ENCODE assay signal across 9 cellular contexts in the genomic region with DNA sequence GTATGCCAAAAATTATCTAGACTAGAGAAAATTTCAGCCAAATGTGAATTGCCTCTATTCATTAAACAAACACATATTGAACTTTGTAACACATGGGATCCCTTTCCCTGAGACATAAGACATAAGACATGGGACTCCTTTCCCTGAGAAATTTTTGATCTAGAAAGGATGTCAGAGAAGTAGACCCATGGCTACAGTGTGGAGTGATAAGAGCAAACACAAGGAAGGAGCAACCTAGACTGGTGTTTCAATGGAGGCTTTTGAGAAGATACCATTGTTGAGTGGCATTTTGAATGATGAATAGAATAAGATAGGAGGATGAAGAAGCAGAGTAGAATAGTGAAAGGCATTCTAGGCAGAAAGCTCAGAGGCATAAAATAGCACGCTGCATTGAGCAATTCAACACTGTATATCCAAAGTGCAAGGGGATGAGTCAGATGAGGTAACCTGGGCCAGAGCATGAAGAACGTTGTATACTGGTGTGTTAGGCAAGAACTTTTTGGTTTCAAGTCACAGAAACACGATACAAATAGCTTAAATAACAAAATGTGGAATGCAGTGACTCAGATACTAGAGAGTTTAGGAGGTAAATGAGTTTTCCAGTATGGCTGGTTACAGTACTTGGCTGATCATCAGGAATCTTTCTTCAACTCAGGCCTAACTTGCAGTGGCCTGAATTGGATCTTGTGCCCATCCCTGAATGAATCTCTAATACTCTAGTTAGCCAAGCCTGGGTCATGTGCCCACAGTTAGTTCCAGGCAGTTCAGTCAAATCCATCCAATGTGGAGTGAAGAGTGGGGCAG.
DNase-seq lines count a peak whose midpoint lies in the region; ATAC-seq and TF ChIP-seq lines count a peak whose summit lies in the region.
"Had no signal": no experiment of that assay in that cellular context is flagged by ENCODE, and none has a peak within 500 bp of the region (broad histone marks: within the 10 kb centered on the region; RNA-seq: fewer than 3 reads in every experiment).

No MANE protein-coding gene starts in this region.

- intact Hi-C loops in activated CD4-positive, alpha-beta T cell treated with anti-CD3 and anti-CD28 coated beads for 36 hours (cut with DNase I, micrococcal nuclease) = no loop called here
- intact Hi-C loops in activated CD4-positive, alpha-beta memory T cell treated with anti-CD3 and anti-CD28 coated beads for 36 hours (cut with micrococcal nuclease) = no loop called here

- H3K9me3 ChIP-seq in GM23248 (ENCODE audit: low read depth) = no peaks in the 10 kb centered on the region
- H3K9me3 ChIP-seq in RWPE2 (ENCODE audit: severe bottlenecking) = no peaks in the 10 kb centered on the region

- peak overlapping the region; percentile 52 for H3K4me2 ChIP-seq in GM23248 (ENCODE audit: unreplicated experiment)

- H3K9ac ChIP-seq in GM23248 = 0 out of 2 replicates have a peak overlapping the region, but pooled peaks have one; percentile 36

- H3K4me1 Mint-ChIP-seq in activated CD4-positive, alpha-beta T cell treated with anti-CD3 and anti-CD28 coated beads for 36 hours = peaks cover 4% of the 10 kb centered on the region
- H3K4me1 Mint-ChIP-seq in activated CD4-positive, alpha-beta memory T cell treated with anti-CD3 and anti-CD28 coated beads for 36 hours (ENCODE audit: low read depth) = peaks cover 4% of the 10 kb centered on the region

- H3K36me3 ChIP-seq in GM23248 (ENCODE audit: low read depth) (no peaks in the 10 kb centered on the region), RWPE2 (ENCODE audit: low read depth) (no peaks in the 10 kb centered on the region)

- peak overlapping the region; percentile 78 for H3K27ac ChIP-seq in GM23248
- H3K27ac ChIP-seq in RWPE2 (ENCODE audit: poor library complexity, severe bottlenecking) = peak overlapping the region; percentile 88

- peak; percentile 98 for DNase-seq in GM23248
- peak; percentile 70 for DNase-seq in RWPE2 (ENCODE audit: low spot score)
- peak; percentile 99 for DNase-seq in fibroblast of pulmonary artery (ENCODE audit: low read depth)
- DNase-seq in skeletal muscle cell (ENCODE audit: low read depth) = peak; percentile 98
- DNase-seq in activated CD4-positive, alpha-beta T cell treated with anti-CD3 and anti-CD28 coated beads for 36 hours = no peak
- DNase-seq in activated CD4-positive, alpha-beta memory T cell treated with anti-CD3 and anti-CD28 coated beads for 36 hours = no peak
- DNase-seq in activated T-cell treated with anti-CD3 and anti-CD28 coated beads for 4 hours = no peak
- DNase-seq: KG1 had no signal

- no peak for TF ChIP-seq CTCF in RWPE2 (IDR thresholded peaks at IDR 0.05; ENCODE audit: poor library complexity, severe bottlenecking)
- no peak for TF ChIP-seq CTCF in fibroblast of pulmonary artery (IDR thresholded peaks at IDR 0.05; ENCODE audit: low read length, missing control alignments)

- peaks cover 31% of the 10 kb centered on the region for H3F3A ChIP-seq in GM23248 (ENCODE audit: insufficient read depth)

- no peaks in the 10 kb centered on the region for H3K36me3 Mint-ChIP-seq in activated CD4-positive, alpha-beta T cell treated with anti-CD3 and anti-CD28 coated beads for 36 hours (ENCODE audit: low read depth)
- H3K36me3 Mint-ChIP-seq in activated CD4-positive, alpha-beta memory T cell treated with anti-CD3 and anti-CD28 coated beads for 36 hours = no peaks in the 10 kb centered on the region

- peaks cover 6% of the 10 kb centered on the region for H3K9me3 Mint-ChIP-seq in activated CD4-positive, alpha-beta T cell treated with anti-CD3 and anti-CD28 coated beads for 36 hours (ENCODE audit: low read depth)
- H3K9me3 Mint-ChIP-seq in activated CD4-positive, alpha-beta memory T cell treated with anti-CD3 and anti-CD28 coated beads for 36 hours = peaks cover 1% of the 10 kb centered on the region

- H4K20me1 ChIP-seq in GM23248 (ENCODE audit: insufficient read depth) = no peaks in the 10 kb centered on the region

- peaks cover 6% of the 10 kb centered on the region; the same call in 1 of the 2 replicates for H3K9me2 ChIP-seq in GM23248 (ENCODE audit: insufficient read depth)

- H3K4me1 ChIP-seq in GM23248 (ENCODE audit: insufficient read depth) = peaks cover 21% of the 10 kb centered on the region
- peaks cover 16% of the 10 kb centered on the region for H3K4me1 ChIP-seq in RWPE2 (ENCODE audit: insufficient read depth, poor library complexity, severe bottlenecking)

- H3K4me3 ChIP-seq in GM23248 (peak overlapping the region; percentile 28), RWPE2 (ENCODE audit: severe bottlenecking) (no peak overlapping the region), fibroblast of pulmonary artery (replicated peaks; ENCODE audit: low read depth, low read length) (no peak overlapping the region), skeletal muscle cell (ENCODE audit: low read depth, low read length) (no peak overlapping the region)

- no peaks in the 10 kb centered on the region for H3K79me2 ChIP-seq in GM23248 (ENCODE audit: insufficient read depth)

- H3K27me3 ChIP-seq in GM23248 (replicated peaks; ENCODE audit: insufficient read depth) = no peaks in the 10 kb centered on the region
- no peaks in the 10 kb centered on the region for H3K27me3 ChIP-seq in RWPE2 (ENCODE audit: insufficient read depth, poor library complexity, severe bottlenecking)

- H3K27me3 Mint-ChIP-seq in activated CD4-positive, alpha-beta T cell treated with anti-CD3 and anti-CD28 coated beads for 36 hours = peaks cover 1% of the 10 kb centered on the region
- no peaks in the 10 kb centered on the region for H3K27me3 Mint-ChIP-seq in activated CD4-positive, alpha-beta memory T cell treated with anti-CD3 and anti-CD28 coated beads for 36 hours

- in situ Hi-C loops in GM23248 (cut with MboI) = no loop called here

- no peak overlapping the region for H3K27ac Mint-ChIP-seq in activated CD4-positive, alpha-beta T cell treated with anti-CD3 and anti-CD28 coated beads for 36 hours
- H3K27ac Mint-ChIP-seq in activated CD4-positive, alpha-beta memory T cell treated with anti-CD3 and anti-CD28 coated beads for 36 hours = no peak overlapping the region

- ATAC-seq in RWPE2 (ENCODE audit: low read depth) (peak; percentile 96), HG02870 (IDR thresholded peaks at IDR 0.05; ENCODE audit: unreplicated experiment) (no peak)
- no peak for ATAC-seq in activated CD4-positive, alpha-beta T cell treated with anti-CD3 and anti-CD28 coated beads for 36 hours

- POLR2A ChIA-PET in activated CD4-positive, alpha-beta T cell treated with anti-CD3 and anti-CD28 coated beads for 36 hours (lab: Charles Lee) = no interaction called here
- POLR2A ChIA-PET in activated CD4-positive, alpha-beta memory T cell treated with anti-CD3 and anti-CD28 coated beads for 36 hours (lab: Charles Lee) = no interaction called here

- no peak overlapping the region for H3K4me3 Mint-ChIP-seq in activated CD4-positive, alpha-beta T cell treated with anti-CD3 and anti-CD28 coated beads for 36 hours
- no peak overlapping the region for H3K4me3 Mint-ChIP-seq in activated CD4-positive, alpha-beta memory T cell treated with anti-CD3 and anti-CD28 coated beads for 36 hours

- H2AFZ ChIP-seq in GM23248 = peak overlapping the region; percentile 39

- WGBS in GM23248 (ENCODE audit: low coverage in 1 of 2, low lambda C conversion rate in 2 of 2, missing lambda C conversion rate in 2 of 2), 2 experiments = 0% methylated on average over 3 of the region's 3 CpGs

- CTCF ChIA-PET in activated CD4-positive, alpha-beta T cell treated with anti-CD3 and anti-CD28 coated beads for 36 hours (lab: Charles Lee) = interaction anchor here (0.8 kb wide), 1 partner anchor 35 kb away, joined by 3 read pairs; no protein-coding TSS in a partner anchor
- CTCF ChIA-PET in activated CD4-positive, alpha-beta memory T cell treated with anti-CD3 and anti-CD28 coated beads for 36 hours (lab: Charles Lee) = interaction anchor here (0.6 kb wide), 1 partner anchor 17 kb away, joined by 3 read pairs; no protein-coding TSS in a partner anchor

Comparison
In these comparisons a context has a peak if more than half of its experiments do, and no peak if none do; other contexts are left out.
1. DNase-seq: peak in GM23248 (single experiment), RWPE2 (single experiment), fibroblast of pulmonary artery (single experiment) and skeletal muscle cell (single experiment); none in activated CD4-positive, alpha-beta T cell treated with anti-CD3 and anti-CD28 coated beads for 36 hours (single experiment), activated CD4-positive, alpha-beta memory T cell treated with anti-CD3 and anti-CD28 coated beads for 36 hours (single experiment) and activated T-cell treated with anti-CD3 and anti-CD28 coated beads for 4 hours (single experiment).